Comparison of ENCODE assay signal across 1 cellular context in genomic region chr3:185268194-185268809, GRCh38.
A peak's percentile ranks its signal among the peaks of the same experiment; 100 is the strongest.
TF ChIP-seq lines count a peak whose summit lies in the region.

No MANE protein-coding gene starts in this region.

TF ChIP-seq in K562, 482 proteins besides CTCF, POLR2A, EP300 and RAD21 (continued from another document and continues in another):
- TF ChIP-seq, protein P1, sequence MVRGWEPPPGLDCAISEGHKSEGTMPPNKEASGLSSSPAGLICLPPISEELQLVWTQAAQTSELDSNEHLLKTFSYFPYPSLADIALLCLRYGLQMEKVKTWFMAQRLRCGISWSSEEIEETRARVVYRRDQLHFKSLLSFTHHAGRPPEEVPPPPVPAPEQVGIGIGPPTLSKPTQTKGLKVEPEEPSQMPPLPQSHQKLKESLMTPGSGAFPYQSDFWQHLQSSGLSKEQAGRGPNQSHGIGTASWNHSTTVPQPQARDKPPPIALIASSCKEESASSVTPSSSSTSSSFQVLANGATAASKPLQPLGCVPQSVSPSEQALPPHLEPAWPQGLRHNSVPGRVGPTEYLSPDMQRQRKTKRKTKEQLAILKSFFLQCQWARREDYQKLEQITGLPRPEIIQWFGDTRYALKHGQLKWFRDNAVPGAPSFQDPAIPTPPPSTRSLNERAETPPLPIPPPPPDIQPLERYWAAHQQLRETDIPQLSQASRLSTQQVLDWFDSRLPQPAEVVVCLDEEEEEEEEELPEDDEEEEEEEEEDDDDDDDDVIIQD (CRISPR knock-in tag; IDR thresholded peaks at IDR 0.05), result peak; percentile 86; the same call in 1 of the 2 replicates
- TF ChIP-seq BHLHE40 (IDR thresholded peaks at IDR 0.05; ENCODE audit: low read length), result peak; percentile 65; the same call in 1 of the 2 replicates
- peak; percentile 69 for TF ChIP-seq ZNF239 (CRISPR knock-in tag; IDR thresholded peaks at IDR 0.05)
- TF ChIP-seq NR4A1 (CRISPR knock-in tag; IDR thresholded peaks at IDR 0.05), result no peak
- peak; percentile 88 for TF ChIP-seq NR4A1 (tag; IDR thresholded peaks at IDR 0.05)
- peak; percentile 84; the same call in 1 of the 2 replicates for TF ChIP-seq ZNF589 (CRISPR knock-in tag; IDR thresholded peaks at IDR 0.05; ENCODE audit: low read depth)
- TF ChIP-seq HIVEP1 (CRISPR knock-in tag; IDR thresholded peaks at IDR 0.05), result 0 out of 2 replicates have a peak, but pooled peaks have one; percentile 49
- peak; percentile 82 for TF ChIP-seq HDAC8 (tag; IDR thresholded peaks at IDR 0.05)
- TF ChIP-seq, protein P2, sequence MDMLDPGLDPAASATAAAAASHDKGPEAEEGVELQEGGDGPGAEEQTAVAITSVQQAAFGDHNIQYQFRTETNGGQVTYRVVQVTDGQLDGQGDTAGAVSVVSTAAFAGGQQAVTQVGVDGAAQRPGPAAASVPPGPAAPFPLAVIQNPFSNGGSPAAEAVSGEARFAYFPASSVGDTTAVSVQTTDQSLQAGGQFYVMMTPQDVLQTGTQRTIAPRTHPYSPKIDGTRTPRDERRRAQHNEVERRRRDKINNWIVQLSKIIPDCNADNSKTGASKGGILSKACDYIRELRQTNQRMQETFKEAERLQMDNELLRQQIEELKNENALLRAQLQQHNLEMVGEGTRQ (CRISPR knock-in tag; IDR thresholded peaks at IDR 0.05), result peak; percentile 77
- TF ChIP-seq STAT5B (CRISPR knock-in tag; IDR thresholded peaks at IDR 0.05), result 0 out of 2 replicates have a peak, but pooled peaks have one; percentile 36
- TF ChIP-seq MTF1 (CRISPR knock-in tag; IDR thresholded peaks at IDR 0.05; ENCODE audit: borderline replicate concordance), result no peak; the same call in 1 of the 2 replicates
- no peak for TF ChIP-seq RBM34 (IDR thresholded peaks at IDR 0.05; ENCODE audit: borderline replicate concordance, insufficient read depth, low read length)
- peak; percentile 90 for TF ChIP-seq ZNF644 (tag; IDR thresholded peaks at IDR 0.05; ENCODE audit: low read depth)
- TF ChIP-seq TSHZ1 (CRISPR knock-in tag; IDR thresholded peaks at IDR 0.05), result no peak
- TF ChIP-seq MITF (IDR thresholded peaks at IDR 0.05), result peak; percentile 72
- TF ChIP-seq PTRF (tag; IDR thresholded peaks at IDR 0.05), result peak; percentile 78
- TF ChIP-seq ZNF766 (CRISPR knock-in tag; conservative IDR thresholded peaks at IDR 0.05), result peak; percentile 90
- TF ChIP-seq NFXL1 (CRISPR knock-in tag; IDR thresholded peaks at IDR 0.05), result 0 out of 2 replicates have a peak, but pooled peaks have one; percentile 50
- peak in 1 of 2 experiments; percentile 79; a peak in 2 of 4 replicates for TF ChIP-seq FOXA3 (CRISPR knock-in tag; conservative IDR thresholded peaks at IDR 0.05 in 1 of 2, IDR thresholded peaks at IDR 0.05 in 1 of 2)
- peak; percentile 79 to 89 for TF ChIP-seq FOXK2 (conservative IDR thresholded peaks at IDR 0.05 in 1 of 2, IDR thresholded peaks at IDR 0.05 in 1 of 2; ENCODE audit: low read depth in 2 of 2)
- no peak for TF ChIP-seq RFX7 (CRISPR knock-in tag; IDR thresholded peaks at IDR 0.05)
- TF ChIP-seq CTBP1 (IDR thresholded peaks at IDR 0.05; ENCODE audit: borderline replicate concordance), result peak; percentile 32; the same call in 1 of the 2 replicates
- TF ChIP-seq ZNF445 (CRISPR knock-in tag; IDR thresholded peaks at IDR 0.05; ENCODE audit: low read depth), result no peak
- no peak for TF ChIP-seq KLF13 (tag; IDR thresholded peaks at IDR 0.05; ENCODE audit: borderline replicate concordance, low read depth)
- TF ChIP-seq CREB3 (tag; conservative IDR thresholded peaks at IDR 0.05; ENCODE audit: low read depth), result peak; percentile 84
- no peak for TF ChIP-seq CHCHD3 (CRISPR knock-in tag; IDR thresholded peaks at IDR 0.05)
- peak; percentile 74; the same call in 1 of the 2 replicates for TF ChIP-seq DMBX1 (CRISPR knock-in tag; IDR thresholded peaks at IDR 0.05; ENCODE audit: borderline replicate concordance)
- peak; percentile 82; the same call in 1 of the 2 replicates for TF ChIP-seq ZNF197 (CRISPR knock-in tag; IDR thresholded peaks at IDR 0.05; ENCODE audit: low read depth)
- TF ChIP-seq, protein P3, sequence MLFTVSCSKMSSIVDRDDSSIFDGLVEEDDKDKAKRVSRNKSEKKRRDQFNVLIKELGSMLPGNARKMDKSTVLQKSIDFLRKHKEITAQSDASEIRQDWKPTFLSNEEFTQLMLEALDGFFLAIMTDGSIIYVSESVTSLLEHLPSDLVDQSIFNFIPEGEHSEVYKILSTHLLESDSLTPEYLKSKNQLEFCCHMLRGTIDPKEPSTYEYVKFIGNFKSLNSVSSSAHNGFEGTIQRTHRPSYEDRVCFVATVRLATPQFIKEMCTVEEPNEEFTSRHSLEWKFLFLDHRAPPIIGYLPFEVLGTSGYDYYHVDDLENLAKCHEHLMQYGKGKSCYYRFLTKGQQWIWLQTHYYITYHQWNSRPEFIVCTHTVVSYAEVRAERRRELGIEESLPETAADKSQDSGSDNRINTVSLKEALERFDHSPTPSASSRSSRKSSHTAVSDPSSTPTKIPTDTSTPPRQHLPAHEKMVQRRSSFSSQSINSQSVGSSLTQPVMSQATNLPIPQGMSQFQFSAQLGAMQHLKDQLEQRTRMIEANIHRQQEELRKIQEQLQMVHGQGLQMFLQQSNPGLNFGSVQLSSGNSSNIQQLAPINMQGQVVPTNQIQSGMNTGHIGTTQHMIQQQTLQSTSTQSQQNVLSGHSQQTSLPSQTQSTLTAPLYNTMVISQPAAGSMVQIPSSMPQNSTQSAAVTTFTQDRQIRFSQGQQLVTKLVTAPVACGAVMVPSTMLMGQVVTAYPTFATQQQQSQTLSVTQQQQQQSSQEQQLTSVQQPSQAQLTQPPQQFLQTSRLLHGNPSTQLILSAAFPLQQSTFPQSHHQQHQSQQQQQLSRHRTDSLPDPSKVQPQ (CRISPR knock-in tag; IDR thresholded peaks at IDR 0.05; ENCODE audit: borderline replicate concordance), result 0 out of 2 replicates have a peak, but pooled peaks have one; percentile 43
- TF ChIP-seq RAD51 (IDR thresholded peaks at IDR 0.05; ENCODE audit: borderline replicate concordance, low read depth), result peak; percentile 89
- TF ChIP-seq BRD9 (IDR thresholded peaks at IDR 0.05; ENCODE audit: low read depth, partially characterized antibody), result no peak
- TF ChIP-seq ZBTB17 (CRISPR knock-in tag; IDR thresholded peaks at IDR 0.05), result 0 out of 2 replicates have a peak, but pooled peaks have one; percentile 30
- TF ChIP-seq LEF1 (IDR thresholded peaks at IDR 0.05), result peak; percentile 27; the same call in 1 of the 2 replicates
- TF ChIP-seq PTTG1 (tag; IDR thresholded peaks at IDR 0.05; ENCODE audit: low read depth), result peak; percentile 78
- TF ChIP-seq TFE3 (CRISPR knock-in tag; IDR thresholded peaks at IDR 0.05), result peak; percentile 98
- TF ChIP-seq DDX20 (tag; IDR thresholded peaks at IDR 0.05; ENCODE audit: low read depth), result peak; percentile 86
- peak; percentile 74 for TF ChIP-seq TCFL5 (CRISPR knock-in tag; conservative IDR thresholded peaks at IDR 0.05)
- TF ChIP-seq HINFP (tag; conservative IDR thresholded peaks at IDR 0.05; ENCODE audit: low read depth), result peak; percentile 54; the same call in 1 of the 2 replicates
- TF ChIP-seq HNRNPH1 (optimal IDR thresholded peaks at IDR 0.05; ENCODE audit: low read depth, low read length), result no peak
- TF ChIP-seq RREB1 (CRISPR knock-in tag; IDR thresholded peaks at IDR 0.05), result no peak
- TF ChIP-seq MAFG (tag; conservative IDR thresholded peaks at IDR 0.05), result no peak
- no peak for TF ChIP-seq ZNF311 (CRISPR knock-in tag; IDR thresholded peaks at IDR 0.05)
- peak; percentile 87 for TF ChIP-seq ZNF583 (CRISPR knock-in tag; IDR thresholded peaks at IDR 0.05)
